ENCODE assay signal across 11 cellular contexts in the genomic region with DNA sequence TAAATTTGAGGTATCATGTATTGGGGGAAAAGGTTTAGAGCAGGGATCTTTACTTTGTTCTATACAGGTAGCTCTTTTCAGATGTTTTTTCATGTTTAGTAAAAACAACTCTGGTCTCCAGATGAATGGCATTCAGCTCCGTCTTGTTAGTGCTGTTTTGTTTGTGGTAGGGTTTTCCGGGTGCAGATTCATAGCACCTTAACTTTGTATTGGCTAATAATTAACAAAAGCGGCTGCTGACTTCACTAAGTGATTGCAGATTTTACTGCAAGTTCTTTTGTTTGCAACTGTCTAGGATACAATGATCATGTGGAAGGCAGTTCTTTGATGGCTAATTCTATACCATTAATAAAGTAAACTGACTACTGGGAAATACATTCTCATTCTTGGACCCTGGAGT. TPM values are rescaled to one million over a fixed set of nuclear protein-coding genes. Genes with fewer than 3 reads are reported as not detected.
DNase-seq lines count a peak whose midpoint lies in the region; ATAC-seq and TF ChIP-seq lines count a peak whose summit lies in the region.
"Had no signal": no experiment of that assay in that cellular context is flagged by ENCODE, and none has a peak within 500 bp of the region (broad histone marks: within the 10 kb centered on the region; RNA-seq: fewer than 3 reads in every experiment).

No MANE protein-coding gene starts in this region.

- no peaks in the 10 kb centered on the region for H4K20me1 ChIP-seq in OCI-LY3 (ENCODE audit: insufficient read depth, low read length)

- in situ Hi-C loops in ACHN (cut with HindIII; ENCODE audit: low pct_ligation_motif_present, low pct_unique_long_range_greater_than_20kb, low sequenced_read_pairs) = no loop called here

- H2AFZ ChIP-seq in OCI-LY3 (ENCODE audit: low read depth, low read length) = no peak overlapping the region

- 61 to 84% (median 65%) methylated on average over 3 of the region's 3 CpGs for WGBS in heart left ventricle, 4 donors

- TF ChIP-seq POLR2A in heart left ventricle (IDR thresholded peaks at IDR 0.05) = no peak

- H3K36me3 ChIP-seq in OCI-LY3 (replicated peaks; ENCODE audit: low read depth, low read length) = no peaks in the 10 kb centered on the region
- H3K36me3 ChIP-seq in heart left ventricle = no peaks in the 10 kb centered on the region
- H3K36me3 ChIP-seq: upper lobe of left lung had no signal

- H3K27ac ChIP-seq in OCI-LY3 (ENCODE audit: low read length) = peak overlapping the region; percentile 66
- H3K27ac ChIP-seq in heart left ventricle = no peak overlapping the region
- H3K27ac ChIP-seq: upper lobe of left lung had no signal

- peaks cover 46% of the 10 kb centered on the region for H3K4me1 ChIP-seq in OCI-LY3 (ENCODE audit: low read length)
- peaks cover 0 to 18% (median 6%) of the 10 kb centered on the region in 12 donors for H3K4me1 ChIP-seq in heart left ventricle
- H3K4me1 ChIP-seq: upper lobe of left lung had no signal

- H3K4me3 ChIP-seq in OCI-LY3 (ENCODE audit: low read length) = peak overlapping the region; percentile 69
- H3K4me3 ChIP-seq in heart left ventricle = no peak overlapping the region
- H3K4me3 ChIP-seq: upper lobe of left lung had no signal

- H3K9ac ChIP-seq in OCI-LY3 (ENCODE audit: low read length) = peak overlapping the region; percentile 7; the same call in 1 of the 2 replicates

- peak overlapping the region; percentile 89 for H3K4me2 ChIP-seq in OCI-LY3 (ENCODE audit: low read length)

- H3K27me3 ChIP-seq in OCI-LY3 (ENCODE audit: low read depth, low read length) = peaks cover 21% of the 10 kb centered on the region
- H3K27me3 ChIP-seq in heart left ventricle = no peaks in the 10 kb centered on the region
- H3K27me3 ChIP-seq: upper lobe of left lung had no signal

- DNase-seq in ACHN (peak; percentile 43), heart left ventricle (no peak), nucleus accumbens (lab: John Stamatoyannopoulos, UW) (no peak), globus pallidus (ENCODE audit: low spot score) (no peak), T-helper 9 cell (no peak)
- DNase-seq: immature natural killer cell, NCI-H2171 treated with DMSO at 0.1 percent for 48 hours, upper lobe of left lung had no signal

- intact Hi-C loops in heart left ventricle (cut with DNase I) = no loop called here

- ATAC-seq in GM19467 (IDR thresholded peaks at IDR 0.05; ENCODE audit: unreplicated experiment) (peak; percentile 32), HG03045 (IDR thresholded peaks at IDR 0.05; ENCODE audit: unreplicated experiment) (peak; percentile 23), heart left ventricle (no peak)

- no peaks in the 10 kb centered on the region for H3K79me2 ChIP-seq in OCI-LY3 (ENCODE audit: low read length)

- no peak for TF ChIP-seq CTCF in OCI-LY3 (IDR thresholded peaks at IDR 0.05; ENCODE audit: low read depth, low read length)
- TF ChIP-seq CTCF in heart left ventricle (IDR thresholded peaks at IDR 0.05) = no peak

- H3K9me3 ChIP-seq in OCI-LY3 (ENCODE audit: insufficient read depth, low read length) = no peaks in the 10 kb centered on the region; the same call in 1 of the 2 replicates
- H3K9me3 ChIP-seq in heart left ventricle = no peaks in the 10 kb centered on the region
- H3K9me3 ChIP-seq: upper lobe of left lung had no signal

RNA-seq across cellular contexts. Expression of gene BHLHE41, which starts 32.2 kb away (rescaled TPM):
- 10 to 100 TPM in 7 of 9 donors, 1 to 10 TPM in 2; 8.3 to 66.0 (median 32.2) TPM for total RNA-seq in heart left ventricle
- polyA plus RNA-seq in heart left ventricle = 1 to 10 TPM; 6.8 to 8.8 TPM
- polyA plus RNA-seq: immature natural killer cell had no signal

RNA-seq across cellular contexts. Expression of gene SSPN, which starts 38.4 kb away (rescaled TPM):
- total RNA-seq in heart left ventricle = 100 to 1,000 TPM in 1 of 9 donors, 10 to 100 TPM in 8; 19.9 to 109 (median 75.9) TPM
- 10 to 100 TPM in 1 of 2 donors, 1 to 10 TPM in 1; 7.5 to 18.2 TPM for polyA plus RNA-seq in heart left ventricle
- polyA plus RNA-seq: immature natural killer cell had no signal

Comparison
In these comparisons a context has a peak if more than half of its experiments do, and no peak if none do; other contexts are left out.
1. ATAC-seq: peak in GM19467 (single experiment) and HG03045 (single experiment); none in heart left ventricle (0 of 4).